ENCODE assay signal across 11 cellular contexts in the genomic region with DNA sequence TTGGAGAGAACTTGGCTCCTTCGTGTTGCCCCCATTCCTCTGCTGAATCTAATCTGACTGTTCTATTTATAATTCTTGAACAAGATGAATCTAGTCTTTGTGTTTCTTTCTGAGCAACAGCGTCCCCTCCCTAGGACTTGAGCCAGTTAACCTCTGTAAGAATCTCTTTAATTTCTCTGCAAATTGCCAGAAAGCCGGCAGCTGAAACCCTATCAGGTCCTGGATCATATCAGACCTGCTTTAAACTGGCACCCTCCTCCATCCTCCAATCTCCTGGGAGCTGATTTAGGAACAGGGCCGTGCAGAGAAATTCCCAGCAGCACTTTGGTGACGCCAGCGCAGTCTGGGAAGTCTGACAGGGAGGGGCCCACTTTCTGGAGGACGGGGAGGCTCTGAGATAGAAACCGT.
DNase-seq lines count a peak whose midpoint lies in the region; ATAC-seq and TF ChIP-seq lines count a peak whose summit lies in the region.
"Had no signal": no experiment of that assay in that cellular context is flagged by ENCODE, and none has a peak within 500 bp of the region (broad histone marks: within the 10 kb centered on the region; RNA-seq: fewer than 3 reads in every experiment).

No MANE protein-coding gene starts in this region.

- ATAC-seq in mucosa of descending colon (peak; percentile 24), GM19397 (IDR thresholded peaks at IDR 0.05; ENCODE audit: unreplicated experiment) (no peak), GM19467 (IDR thresholded peaks at IDR 0.05; ENCODE audit: unreplicated experiment) (no peak)
- ATAC-seq: activated CD8-positive, alpha-beta T cell treated with anti-CD3 and anti-CD28 coated beads for 36 hours had no signal

- H3K4me3 ChIP-seq in fibroblast of mammary gland (ENCODE audit: control insufficient read depth, low read depth, low read length) (no peak overlapping the region), mucosa of descending colon (no peak overlapping the region)

- DNase-seq in NCI-H2227 treated with DMSO at 0.1 percent for 48 hours (lab: John Stamatoyannopoulos, UW) (peak; percentile 5), fibroblast of mammary gland (ENCODE audit: low read depth) (peak; percentile 51), mucosa of descending colon (peak; percentile 25 to 48 (median 27)), superior temporal gyrus (ENCODE audit: extremely low spot score) (peak; percentile 70), ACHN (no peak), NCI-H2029 treated with DMSO at 0.1 percent for 48 hours (lab: John Stamatoyannopoulos, UW) (no peak)
- DNase-seq: activated CD8-positive, alpha-beta T cell treated with anti-CD3 and anti-CD28 coated beads for 36 hours; dermis blood vessel endothelial cell; stimulated activated CD8-positive, alpha-beta memory T cell treated with anti-CD3 and anti-CD28 coated beads, Interleukin-4, amount 100 ng/mL, for 48 hours had no signal

- peaks cover 2% of the 10 kb centered on the region for H3K4me1 ChIP-seq in mucosa of descending colon (ENCODE audit: low read depth)

- in situ Hi-C loops in ACHN (cut with HindIII; ENCODE audit: low pct_ligation_motif_present, low pct_unique_long_range_greater_than_20kb, low sequenced_read_pairs) = no loop called here

- intact Hi-C loops in mucosa of descending colon (cut with DNase I, micrococcal nuclease) = no loop called here

- peaks cover 5% of the 10 kb centered on the region for H3K9me3 ChIP-seq in mucosa of descending colon

- TF ChIP-seq CTCF in fibroblast of mammary gland (conservative IDR thresholded peaks at IDR 0.05; ENCODE audit: control insufficient read depth, insufficient read depth, low read depth, low read length) (no peak), mucosa of descending colon (IDR thresholded peaks at IDR 0.05) (no peak)

- H3K36me3 ChIP-seq in mucosa of descending colon (ENCODE audit: low read depth) = no peaks in the 10 kb centered on the region

Comparison
In these comparisons a context has a peak if more than half of its experiments do, and no peak if none do; other contexts are left out.
1. DNase-seq: peak in NCI-H2227 treated with DMSO at 0.1 percent for 48 hours (single experiment), fibroblast of mammary gland (single experiment), mucosa of descending colon (3 of 3) and superior temporal gyrus (single experiment); none in ACHN (single experiment) and NCI-H2029 treated with DMSO at 0.1 percent for 48 hours (single experiment).